Comparison of ENCODE assay signal across 10 cellular contexts in the genomic region with DNA sequence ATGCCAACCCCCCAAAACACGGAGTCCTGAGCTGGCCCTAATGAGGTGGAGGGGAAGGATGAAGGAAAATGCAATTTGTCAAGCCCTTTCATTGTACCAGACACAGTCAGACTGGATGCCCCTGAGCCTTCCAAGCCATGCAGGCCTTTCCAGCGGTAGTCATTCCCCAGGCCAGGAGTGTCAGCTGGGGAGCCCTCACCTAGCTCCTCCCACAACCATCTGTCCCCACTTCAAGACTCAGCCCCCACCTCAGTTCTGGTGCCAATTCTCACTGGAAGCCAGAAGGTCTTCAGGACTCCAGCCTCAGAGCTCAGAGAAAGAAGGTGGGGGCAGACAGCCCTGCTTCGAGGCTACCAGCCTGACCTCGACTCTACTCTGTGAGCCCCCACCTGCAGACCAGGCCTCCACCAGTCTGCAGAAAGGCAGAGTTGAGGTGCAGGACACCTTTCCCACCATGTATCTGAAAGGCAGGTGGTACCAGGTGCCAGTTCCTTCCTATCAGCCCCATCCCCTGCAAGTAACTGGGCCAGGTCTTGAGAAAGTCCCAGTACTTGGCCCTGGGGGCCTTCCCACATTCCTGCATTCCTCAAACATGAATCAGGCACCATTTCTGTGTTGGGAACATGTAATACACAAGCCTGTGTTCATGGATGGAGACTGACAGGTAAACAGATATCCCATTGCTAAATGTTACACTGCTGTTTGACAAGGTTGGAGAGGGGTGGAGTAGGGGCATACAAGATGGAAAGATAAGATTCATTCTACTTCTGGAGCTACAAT.
DNase-seq lines count a peak whose midpoint lies in the region; ATAC-seq and TF ChIP-seq lines count a peak whose summit lies in the region.
"Had no signal": no experiment of that assay in that cellular context is flagged by ENCODE, and none has a peak within 500 bp of the region (broad histone marks: within the 10 kb centered on the region; RNA-seq: fewer than 3 reads in every experiment).

No MANE protein-coding gene starts in this region.

- no peak overlapping the region for H3K9ac ChIP-seq in BLaER1

- H3K27me3 ChIP-seq in BLaER1 (no peaks in the 10 kb centered on the region), left lung (peaks cover 0 to 18% of the 10 kb centered on the region in 2 donors), ascending aorta (no peaks in the 10 kb centered on the region)

- intact Hi-C loops in left lung (cut with DNase I), result no loop called here
- intact Hi-C loops in ascending aorta (cut with DNase I), result loop anchor here (5.0 to 10.0 kb wide), 3 partner anchors 168 to 670 kb away; partner anchors contain the start of gene FOXJ3

- H3K27ac ChIP-seq in BLaER1 (peak overlapping the region; percentile 5; the same call in 1 of the 2 replicates), left lung (peak overlapping the region in 1 of 2 donors; percentile 33), ascending aorta (peak overlapping the region in 1 of 2 donors; percentile 13)

- TF ChIP-seq CTCF in left lung (IDR thresholded peaks at IDR 0.05) (no peak), ascending aorta (IDR thresholded peaks at IDR 0.05) (no peak)

- DNase-seq in HT1080 (ENCODE audit: low read depth) (peak; percentile 81), astrocyte of the hippocampus (ENCODE audit: low read depth, low spot score) (peak; percentile 88), left lung (no peak), ascending aorta (ENCODE audit: low spot score in 2 of 2) (no peak), HCEC 1CT (no peak), T-helper 9 cell (no peak)
- DNase-seq: mucosa of descending colon had no signal

- H3K4me2 ChIP-seq in BLaER1, result peak overlapping the region; percentile 100; the same call in 1 of the 2 replicates

- no peak overlapping the region for H3K4me3 ChIP-seq in BLaER1
- no peak overlapping the region for H3K4me3 ChIP-seq in left lung
- H3K4me3 ChIP-seq in ascending aorta, result no peak overlapping the region
- H3K4me3 ChIP-seq: mucosa of descending colon had no signal

- peaks cover 4% of the 10 kb centered on the region; the same call in 1 of the 2 replicates for H4K20me1 ChIP-seq in BLaER1

- H3K36me3 ChIP-seq in BLaER1 (no peaks in the 10 kb centered on the region), left lung (no peaks in the 10 kb centered on the region), ascending aorta (no peaks in the 10 kb centered on the region)

- ATAC-seq in left lung, result peak; percentile 32
- no peak for ATAC-seq in GM21528 (IDR thresholded peaks at IDR 0.05; ENCODE audit: low FRiP score, unreplicated experiment)
- ATAC-seq: mucosa of descending colon, Panc1 had no signal

- H3K9me3 ChIP-seq in BLaER1 (no peaks in the 10 kb centered on the region), left lung (no peaks in the 10 kb centered on the region), ascending aorta (no peaks in the 10 kb centered on the region)
- H3K9me3 ChIP-seq: mucosa of descending colon had no signal

- H3K4me1 ChIP-seq in BLaER1 (peaks cover 90% of the 10 kb centered on the region), left lung (peaks cover 17 to 32% of the 10 kb centered on the region in 2 donors), ascending aorta (peaks cover 4 to 20% of the 10 kb centered on the region in 2 donors)

Comparison
In these comparisons a context has a peak if more than half of its experiments do, and no peak if none do; other contexts are left out.
1. DNase-seq: peak in HT1080 (single experiment) and astrocyte of the hippocampus (single experiment); none in left lung (0 of 2), ascending aorta (0 of 2), HCEC 1CT (single experiment) and T-helper 9 cell (single experiment).